ENCODE assay signal across 17 cellular contexts in genomic region chr11:57653162-57653561, GRCh38. TPM values are rescaled to one million over a fixed set of nuclear protein-coding genes. Genes with fewer than 3 reads are reported as not detected.
A peak's percentile ranks its signal among the peaks of the same experiment; 100 is the strongest.
DNase-seq lines count a peak whose midpoint lies in the region; ATAC-seq and TF ChIP-seq lines count a peak whose summit lies in the region.
"Had no signal": no experiment of that assay in that cellular context is flagged by ENCODE, and none has a peak within 500 bp of the region (broad histone marks: within the 10 kb centered on the region; RNA-seq: fewer than 3 reads in every experiment).

No MANE protein-coding gene starts in this region.

- DNase-seq in activated naive CD4-positive, alpha-beta T cell treated with anti-CD3 and anti-CD28 coated beads for 36 hours = no peak
- DNase-seq in PC-9 = no peak
- DNase-seq in endothelial cell (ENCODE audit: low spot score) = no peak
- no peak for DNase-seq in type B pancreatic cell (ENCODE audit: extremely low spot score, unreplicated experiment)
- DNase-seq in transverse colon = no peak
- no peak for DNase-seq in NAMALWA (ENCODE audit: low spot score)
- DNase-seq: activated CD4-positive, alpha-beta memory T cell treated with anti-CD3 and anti-CD28 coated beads for 36 hours; DMS 273 treated with DMSO at 0.1 percent for 48 hours; effector CD4-positive, alpha-beta T cell; foreskin fibroblast; NCI-H526 treated with DMSO at 0.1 percent for 48 hours; stomach; T-helper 9 cell had no signal

- in situ Hi-C loops in transverse colon (cut with MboI; ENCODE audit: low pct_ligation_motif_present in 1 of 4, low pct_unique_long_range_greater_than_20kb in 1 of 4, low sequenced_read_pairs in 3 of 4) = no loop called here

- no peak for TF ChIP-seq POLR2A in transverse colon (IDR thresholded peaks at IDR 0.05)

- BruUV-seq in PC-9 (replicated peaks; lab: Mats Ljungman, UMichigan) = no TSS peak

- H3K9me2 ChIP-seq in PC-9 (ENCODE audit: insufficient read depth) = no peaks in the 10 kb centered on the region

- no peaks in the 10 kb centered on the region for H4K20me1 ChIP-seq in PC-9 (ENCODE audit: insufficient read depth)

- peaks cover 49% of the 10 kb centered on the region for H3K4me1 Mint-ChIP-seq in activated naive CD4-positive, alpha-beta T cell treated with anti-CD3 and anti-CD28 coated beads, Interleukin-2, amount 50 U/mL, for 24 hours
- H3K4me1 Mint-ChIP-seq in activated naive CD4-positive, alpha-beta T cell treated with anti-CD3 and anti-CD28 coated beads for 36 hours (ENCODE audit: low read depth) = peaks cover 30% of the 10 kb centered on the region
- H3K4me1 Mint-ChIP-seq in endothelial cell (ENCODE audit: unreplicated experiment) (peaks cover 47% of the 10 kb centered on the region), type B pancreatic cell (ENCODE audit: unreplicated experiment) (peaks cover 45% of the 10 kb centered on the region)

- intact Hi-C loops in activated naive CD4-positive, alpha-beta T cell treated with anti-CD3 and anti-CD28 coated beads for 36 hours (cut with micrococcal nuclease) = loop anchor here (10.0 kb wide), 1 partner anchor 1902 kb away; no protein-coding TSS in a partner anchor
- intact Hi-C loops in PC-9 (cut with micrococcal nuclease; ENCODE audit: unreplicated experiment) (no loop called here), transverse colon (cut with DNase I; ENCODE audit: low total_unique reads) (no loop called here)

- peak overlapping the region; percentile 77 for H3K27ac Mint-ChIP-seq in activated naive CD4-positive, alpha-beta T cell treated with anti-CD3 and anti-CD28 coated beads, Interleukin-2, amount 50 U/mL, for 24 hours
- no peak overlapping the region for H3K27ac Mint-ChIP-seq in activated naive CD4-positive, alpha-beta T cell treated with anti-CD3 and anti-CD28 coated beads for 36 hours
- H3K27ac Mint-ChIP-seq in endothelial cell (ENCODE audit: unreplicated experiment) = peak overlapping the region; percentile 78
- peak overlapping the region; percentile 28 for H3K27ac Mint-ChIP-seq in type B pancreatic cell
- H3K27ac Mint-ChIP-seq: memory B cell had no signal

- H3K27me3 ChIP-seq in PC-9 (ENCODE audit: insufficient read depth, low read depth) (peaks cover 21% of the 10 kb centered on the region), transverse colon (peaks cover 25% of the 10 kb centered on the region)

- no peak overlapping the region for H3K4me3 ChIP-seq in PC-9
- H3K4me3 ChIP-seq in transverse colon = no peak overlapping the region
- H3K4me3 ChIP-seq: HAP-1, stomach had no signal

- H3K4me3 Mint-ChIP-seq in activated naive CD4-positive, alpha-beta T cell treated with anti-CD3 and anti-CD28 coated beads, Interleukin-2, amount 50 U/mL, for 24 hours = no peak overlapping the region
- no peak overlapping the region for H3K4me3 Mint-ChIP-seq in activated naive CD4-positive, alpha-beta T cell treated with anti-CD3 and anti-CD28 coated beads for 36 hours
- H3K4me3 Mint-ChIP-seq in endothelial cell (ENCODE audit: unreplicated experiment) (peak overlapping the region; percentile 52), type B pancreatic cell (no peak overlapping the region)
- H3K4me3 Mint-ChIP-seq: activated CD4-positive, alpha-beta memory T cell treated with anti-CD3 and anti-CD28 coated beads for 36 hours had no signal

- no peaks in the 10 kb centered on the region for H3K36me3 ChIP-seq in PC-9 (ENCODE audit: low read depth)
- H3K36me3 ChIP-seq in transverse colon = no peaks in the 10 kb centered on the region
- H3K36me3 ChIP-seq: HAP-1, stomach had no signal

- 31 to 72% methylated on average over 2 to 3 of the region's 3 CpGs for whole genome bisulfite sequencing in transverse colon (ENCODE audit: low coverage in 1 of 2), 2 donors

- TF ChIP-seq EP300 in transverse colon (IDR thresholded peaks at IDR 0.05; ENCODE audit: low read depth) = no peak

- ATAC-seq in GM21529 (IDR thresholded peaks at IDR 0.05; ENCODE audit: unreplicated experiment) = no peak

- H3K27ac ChIP-seq in PC-9 (no peak overlapping the region), transverse colon (peak overlapping the region in 2 of 4 donors; percentile 16 to 17)
- H3K27ac ChIP-seq: stomach had no signal

- peaks cover 5% of the 10 kb centered on the region; the same call in 1 of the 2 replicates for H3F3A ChIP-seq in PC-9 (ENCODE audit: insufficient read depth, low read depth)

- H3K4me1 ChIP-seq in PC-9 (replicated peaks; ENCODE audit: insufficient read depth) (peaks cover 7% of the 10 kb centered on the region), transverse colon (peaks cover 1 to 31% (median 12%) of the 10 kb centered on the region in 4 donors)

- no peak for TF ChIP-seq CTCF in PC-9 (conservative IDR thresholded peaks at IDR 0.05)
- no peak for TF ChIP-seq CTCF in endothelial cell (IDR thresholded peaks at IDR 0.05; ENCODE audit: unreplicated experiment)
- TF ChIP-seq CTCF in type B pancreatic cell (conservative IDR thresholded peaks at IDR 0.05) = no peak
- TF ChIP-seq CTCF in transverse colon (IDR thresholded peaks at IDR 0.05) = no peak

- H3K36me3 Mint-ChIP-seq in activated naive CD4-positive, alpha-beta T cell treated with anti-CD3 and anti-CD28 coated beads, Interleukin-2, amount 50 U/mL, for 24 hours = peaks cover 2% of the 10 kb centered on the region
- peaks cover 3% of the 10 kb centered on the region for H3K36me3 Mint-ChIP-seq in activated naive CD4-positive, alpha-beta T cell treated with anti-CD3 and anti-CD28 coated beads for 36 hours (ENCODE audit: low read depth)
- H3K36me3 Mint-ChIP-seq in endothelial cell (ENCODE audit: low read depth, unreplicated experiment) = no peaks in the 10 kb centered on the region
- H3K36me3 Mint-ChIP-seq in type B pancreatic cell = peaks cover 3% of the 10 kb centered on the region
- H3K36me3 Mint-ChIP-seq: memory B cell had no signal

- H3K9me3 Mint-ChIP-seq in activated naive CD4-positive, alpha-beta T cell treated with anti-CD3 and anti-CD28 coated beads, Interleukin-2, amount 50 U/mL, for 24 hours = no peaks in the 10 kb centered on the region
- H3K9me3 Mint-ChIP-seq in activated naive CD4-positive, alpha-beta T cell treated with anti-CD3 and anti-CD28 coated beads for 36 hours = no peaks in the 10 kb centered on the region
- no peaks in the 10 kb centered on the region for H3K9me3 Mint-ChIP-seq in endothelial cell (ENCODE audit: unreplicated experiment)
- no peaks in the 10 kb centered on the region for H3K9me3 Mint-ChIP-seq in type B pancreatic cell
- H3K9me3 Mint-ChIP-seq: activated CD4-positive, alpha-beta memory T cell treated with anti-CD3 and anti-CD28 coated beads for 36 hours; memory B cell had no signal

- H2AFZ ChIP-seq in PC-9 = peak overlapping the region; percentile 1; the same call in 1 of the 2 replicates

- peaks cover 6% of the 10 kb centered on the region for H3K79me2 ChIP-seq in PC-9 (ENCODE audit: low read depth)

- CTCF ChIA-PET in activated naive CD4-positive, alpha-beta T cell treated with anti-CD3 and anti-CD28 coated beads for 36 hours (lab: Charles Lee) = interaction anchor here (1.5 kb wide), 1 partner anchor 8 kb away, joined by 4 read pairs; no protein-coding TSS in a partner anchor
- CTCF ChIA-PET in PC-9 (lab: Charles Lee) = no interaction called here

- POLR2A ChIA-PET in PC-9 (lab: Charles Lee; ENCODE audit: unreplicated experiment) = no interaction called here

- H3K9me3 ChIP-seq in PC-9 (ENCODE audit: insufficient read depth, low read depth) = no peaks in the 10 kb centered on the region
- no peaks in the 10 kb centered on the region for H3K9me3 ChIP-seq in transverse colon
- H3K9me3 ChIP-seq: HAP-1, stomach had no signal

- no peak overlapping the region for H3K4me2 ChIP-seq in PC-9

- peaks cover 1% of the 10 kb centered on the region for H3K27me3 Mint-ChIP-seq in activated naive CD4-positive, alpha-beta T cell treated with anti-CD3 and anti-CD28 coated beads, Interleukin-2, amount 50 U/mL, for 24 hours
- H3K27me3 Mint-ChIP-seq in activated naive CD4-positive, alpha-beta T cell treated with anti-CD3 and anti-CD28 coated beads for 36 hours (ENCODE audit: low read depth) = peaks cover 8% of the 10 kb centered on the region
- H3K27me3 Mint-ChIP-seq in endothelial cell (ENCODE audit: unreplicated experiment) = peaks cover 21% of the 10 kb centered on the region
- H3K27me3 Mint-ChIP-seq in type B pancreatic cell = peaks cover 40% of the 10 kb centered on the region

RNA-seq across cellular contexts. Expression of gene YPEL4, which starts 3.5 kb away (rescaled TPM):
- total RNA-seq in activated naive CD4-positive, alpha-beta T cell treated with anti-CD3 and anti-CD28 coated beads for 36 hours = under 1 TPM; 0.17 to 0.54 TPM
- total RNA-seq in PC-9 (2021) (0.48 and 0.98 TPM in 2 replicates), endothelial cell (ENCODE audit: unreplicated experiment) (not detected), type B pancreatic cell (ENCODE audit: low replicate concordance) (0.38 and 0.48 TPM in 2 replicates), transverse colon (under 1 TPM in 2 of 4 donors, not detected in 2; 0.68 to 0.95 TPM)

RNA-seq across cellular contexts. Expression of gene CLP1, which starts 4.4 kb away (rescaled TPM):
- 10 to 100 TPM; 11.3 to 14.2 TPM for total RNA-seq in activated naive CD4-positive, alpha-beta T cell treated with anti-CD3 and anti-CD28 coated beads for 36 hours
- 23.4 and 24.2 TPM in 2 replicates for total RNA-seq in PC-9 (2021)
- 31.1 TPM for total RNA-seq in endothelial cell (ENCODE audit: unreplicated experiment)
- total RNA-seq in type B pancreatic cell (ENCODE audit: low replicate concordance) = 16.9 and 20.7 TPM in 2 replicates
- total RNA-seq in transverse colon = 10 to 100 TPM in 2 of 4 donors, 1 to 10 TPM in 1, not detected in 1; 10.0 to 24.7 (median 11.6) TPM

RNA-seq across cellular contexts. Expression of gene ZDHHC5, which starts 14.8 kb away (rescaled TPM):
- 10 to 100 TPM; 38.5 to 46.6 TPM for total RNA-seq in activated naive CD4-positive, alpha-beta T cell treated with anti-CD3 and anti-CD28 coated beads for 36 hours
- total RNA-seq in PC-9 (2021) = 94.2 and 101 TPM in 2 replicates
- 78.3 TPM for total RNA-seq in endothelial cell (ENCODE audit: unreplicated experiment)
- 56.7 and 80.6 TPM in 2 replicates for total RNA-seq in type B pancreatic cell (ENCODE audit: low replicate concordance)
- 10 to 100 TPM; 38.4 to 63.2 (median 57.6) TPM for total RNA-seq in transverse colon

RNA-seq across cellular contexts. Expression of gene SERPING1, which starts 55.7 kb away (rescaled TPM):
- under 1 TPM; 0.17 to 0.43 TPM for total RNA-seq in activated naive CD4-positive, alpha-beta T cell treated with anti-CD3 and anti-CD28 coated beads for 36 hours
- total RNA-seq in PC-9 (2021) = 3.1 TPM in 2 replicates
- 347 TPM for total RNA-seq in endothelial cell (ENCODE audit: unreplicated experiment)
- 58.5 and 74.7 TPM in 2 replicates for total RNA-seq in type B pancreatic cell (ENCODE audit: low replicate concordance)
- 100 to 1,000 TPM in 2 of 4 donors, 10 to 100 TPM in 2; 65.7 to 143 (median 102) TPM for total RNA-seq in transverse colon

RNA-seq across cellular contexts. Expression of gene MED19, which starts 58.9 kb away (rescaled TPM):
- 1 to 10 TPM; 8.2 to 9.0 TPM for total RNA-seq in activated naive CD4-positive, alpha-beta T cell treated with anti-CD3 and anti-CD28 coated beads for 36 hours
- total RNA-seq in PC-9 (2021) = 25.3 and 26.9 TPM in 2 replicates
- 20.5 TPM for total RNA-seq in endothelial cell (ENCODE audit: unreplicated experiment)
- total RNA-seq in type B pancreatic cell (ENCODE audit: low replicate concordance) = 17.9 and 21.5 TPM in 2 replicates
- total RNA-seq in transverse colon = 10 to 100 TPM in 2 of 4 donors, 1 to 10 TPM in 2; 6.2 to 22.1 (median 12.0) TPM
